In genomic region chr9:130343445-130343918, GRCh38 we compare ENCODE assay signal across 8 cellular contexts.
DNase-seq lines count a peak whose midpoint lies in the region; ATAC-seq, FAIRE-seq and TF ChIP-seq lines count a peak whose summit lies in the region.

No MANE protein-coding gene starts in this region.

- POLR2A ChIA-PET in PC-9 (lab: Charles Lee; ENCODE audit: unreplicated experiment) = no interaction called here

- peak; percentile 81 for TF ChIP-seq RAD21 in neural cell (conservative IDR thresholded peaks at IDR 0.05)

- H3K4me2 ChIP-seq in PC-9 (no peak overlapping the region), neural cell (ENCODE audit: low read length) (no peak overlapping the region)

- no peak for TF ChIP-seq EP300 in neural cell (conservative IDR thresholded peaks at IDR 0.05; ENCODE audit: poor library complexity, severe bottlenecking)

- H3K27ac ChIP-seq in PC-9 (no peak overlapping the region), neural cell (ENCODE audit: low read length) (no peak overlapping the region)

- H3F3A ChIP-seq in PC-9 (ENCODE audit: insufficient read depth, low read depth) (peaks cover 12% of the 10 kb centered on the region), neural cell (ENCODE audit: insufficient read depth, low read length, poor library complexity, severe bottlenecking) (no peaks in the 10 kb centered on the region)

- H3K9me2 ChIP-seq in PC-9 (ENCODE audit: insufficient read depth) (no peaks in the 10 kb centered on the region), neural cell (ENCODE audit: insufficient read depth, low read length) (no peaks in the 10 kb centered on the region)

- H4K20me1 ChIP-seq in PC-9 (ENCODE audit: insufficient read depth) (no peaks in the 10 kb centered on the region), neural cell (ENCODE audit: insufficient read depth) (no peaks in the 10 kb centered on the region)

- peak overlapping the region; percentile 10 for H3K9ac ChIP-seq in neural cell (ENCODE audit: low read length)

- H3K27me3 ChIP-seq in PC-9 (ENCODE audit: insufficient read depth, low read depth) = no peaks in the 10 kb centered on the region
- H3K27me3 ChIP-seq in bronchial epithelial cell (ENCODE audit: control insufficient read depth, insufficient read depth, low read length) = no peaks in the 10 kb centered on the region
- no peaks in the 10 kb centered on the region for H3K27me3 ChIP-seq in neural cell (ENCODE audit: insufficient read depth, low read depth, low read length)

- TF ChIP-seq CTCF in GM10266 (IDR thresholded peaks at IDR 0.05; ENCODE audit: control insufficient read depth, insufficient read depth, low read depth, missing control alignments) = peak; percentile 69
- peak; percentile 85 for TF ChIP-seq CTCF in PC-9 (conservative IDR thresholded peaks at IDR 0.05)
- TF ChIP-seq CTCF in bronchial epithelial cell (IDR thresholded peaks at IDR 0.05; ENCODE audit: insufficient read depth, low read length, severe bottlenecking) = peak; percentile 76
- peak; percentile 77 for TF ChIP-seq CTCF in neural cell (IDR thresholded peaks at IDR 0.05; ENCODE audit: poor library complexity, severe bottlenecking)

- no TSS peak for BruUV-seq in PC-9 (replicated peaks; lab: Mats Ljungman, UMichigan)

- no peaks in the 10 kb centered on the region for H3K4me1 ChIP-seq in PC-9 (replicated peaks; ENCODE audit: insufficient read depth)

- H3K9me3 ChIP-seq in PC-9 (ENCODE audit: insufficient read depth, low read depth) = no peaks in the 10 kb centered on the region
- H3K9me3 ChIP-seq in neural cell (ENCODE audit: low read length) = no peaks in the 10 kb centered on the region

- H2AFZ ChIP-seq in PC-9 (no peak overlapping the region), neural cell (ENCODE audit: low read depth, low read length) (no peak overlapping the region)

- DNase-seq in GM10266 (ENCODE audit: extremely low spot score) (no peak), PC-9 (no peak), bronchial epithelial cell (ENCODE audit: low read depth) (no peak), HPDE6-E6E7 (ENCODE audit: extremely low spot score) (no peak), NCI-H1417 treated with DMSO at 0.1 percent for 48 hours (lab: John Stamatoyannopoulos, UW) (no peak)
- no peak for DNase-seq in effector CD8-positive, alpha-beta T cell (lab: John Stamatoyannopoulos, UW)

- no peaks in the 10 kb centered on the region for H3K79me2 ChIP-seq in PC-9 (ENCODE audit: low read depth)
- no peaks in the 10 kb centered on the region for H3K79me2 ChIP-seq in neural cell (replicated peaks; ENCODE audit: insufficient read depth, low read length)

- no peak for ATAC-seq in HG02759 (IDR thresholded peaks at IDR 0.05; ENCODE audit: unreplicated experiment)

- no peak overlapping the region for H3K4me3 ChIP-seq in PC-9
- H3K4me3 ChIP-seq in bronchial epithelial cell (ENCODE audit: low read depth, low read length) = no peak overlapping the region
- no peak overlapping the region for H3K4me3 ChIP-seq in neural cell (ENCODE audit: low read length)

- H3K36me3 ChIP-seq in PC-9 (ENCODE audit: low read depth) (no peaks in the 10 kb centered on the region), bronchial epithelial cell (ENCODE audit: control insufficient read depth, insufficient read depth, low read length) (no peaks in the 10 kb centered on the region), neural cell (ENCODE audit: insufficient read depth, low read length) (no peaks in the 10 kb centered on the region)

- intact Hi-C loops in PC-9 (cut with micrococcal nuclease; ENCODE audit: unreplicated experiment) = loop anchor here (5.0 to 10.0 kb wide), 2 partner anchors 236 to 459 kb away; no protein-coding TSS in a partner anchor

- FAIRE-seq in bronchial epithelial cell (lab: Jason Lieb, UNC) = no peak

- CTCF ChIA-PET in PC-9 (lab: Charles Lee) = no interaction called here

TF ChIP-seq in neural cell, 6 proteins besides CTCF, POLR2A, EP300 and RAD21:
- TF ChIP-seq REST (IDR thresholded peaks at IDR 0.05; ENCODE audit: borderline replicate concordance) (no peak), SMC3 (conservative IDR thresholded peaks at IDR 0.05; ENCODE audit: poor library complexity) (peak; percentile 81)
